8 cellular contexts compared by ENCODE assay signal in the genomic region with DNA sequence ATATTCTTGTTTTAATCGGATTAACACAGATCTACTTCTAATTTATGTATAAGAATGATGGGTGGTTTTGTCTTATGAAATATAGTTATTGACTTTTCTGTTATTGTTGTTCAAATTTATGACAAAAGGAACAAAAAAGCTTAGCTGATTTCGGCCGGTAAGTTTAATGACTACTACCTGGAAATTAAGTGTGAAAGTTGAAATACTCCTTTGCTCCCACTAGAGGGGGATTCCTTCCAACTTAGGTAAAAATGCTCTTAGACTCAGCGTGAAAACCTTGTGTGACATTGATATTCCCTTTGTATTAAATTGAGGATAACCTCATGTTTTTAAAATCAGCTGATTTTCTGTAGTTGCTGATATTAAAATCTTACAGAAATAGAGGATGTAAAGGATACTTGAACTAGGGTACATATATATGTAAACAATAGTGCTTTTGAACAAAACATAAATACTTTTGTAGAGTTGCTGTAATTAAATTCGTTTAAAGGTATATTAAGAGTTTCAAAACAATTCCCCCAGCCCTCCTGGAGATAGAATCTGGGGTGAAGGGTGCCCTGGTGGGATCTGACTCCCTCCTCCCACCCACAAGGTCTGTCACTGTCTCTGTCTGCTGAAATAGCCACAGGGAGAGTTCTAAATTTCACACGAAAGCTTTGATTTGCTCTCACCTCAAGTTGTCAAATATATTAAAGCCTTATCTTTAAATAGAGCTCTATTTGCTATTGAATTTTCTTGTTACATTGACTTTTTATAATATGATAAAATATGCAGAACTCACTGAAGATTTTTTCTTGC.
DNase-seq lines count a peak whose midpoint lies in the region; ATAC-seq and TF ChIP-seq lines count a peak whose summit lies in the region.

No MANE protein-coding gene starts in this region.

- peaks cover 23% of the 10 kb centered on the region for H3K4me1 Mint-ChIP-seq in activated CD4-positive, alpha-beta T cell treated with anti-CD3 and anti-CD28 coated beads, Interleukin-2, amount 10 ng/mL, durations not matched to agents 7 days and 5 days

- H3K27me3 ChIP-seq in esophagus muscularis mucosa (no peaks in the 10 kb centered on the region), ovary (no peaks in the 10 kb centered on the region)

- TF ChIP-seq EP300 in esophagus muscularis mucosa (IDR thresholded peaks at IDR 0.05) (no peak), ovary (IDR thresholded peaks at IDR 0.05) (no peak)

- no peaks in the 10 kb centered on the region for H3K9me3 ChIP-seq in esophagus muscularis mucosa
- H3K9me3 ChIP-seq in ovary = no peaks in the 10 kb centered on the region

- H3K36me3 ChIP-seq in esophagus muscularis mucosa (no peaks in the 10 kb centered on the region), ovary (no peaks in the 10 kb centered on the region)

- CTCF ChIA-PET in activated CD4-positive, alpha-beta T cell treated with anti-CD3 and anti-CD28 coated beads, Interleukin-2, amount 10 ng/mL, durations not matched to agents 7 days and 5 days (lab: Charles Lee) = interaction anchor here (0.8 to 1.5 kb wide), 4 partner anchors 8 to 1812 kb away, joined by 3 to 5 read pairs (median 4); no protein-coding TSS in a partner anchor

- H3K27ac Mint-ChIP-seq in activated CD4-positive, alpha-beta T cell treated with anti-CD3 and anti-CD28 coated beads, Interleukin-2, amount 10 ng/mL, durations not matched to agents 7 days and 5 days = peak overlapping the region; percentile 3

- intact Hi-C loops in esophagus muscularis mucosa (cut with DNase I) (loop anchor here (5.0 kb wide), 2 partner anchors 148 to 238 kb away; no protein-coding TSS in a partner anchor), ovary (cut with DNase I) (loop anchor here in 3 of 4 donors (5.0 to 10.0 kb wide), 3 partner anchors 148 to 240 kb away; no protein-coding TSS in a partner anchor)

- H3K36me3 Mint-ChIP-seq in activated CD4-positive, alpha-beta T cell treated with anti-CD3 and anti-CD28 coated beads, Interleukin-2, amount 10 ng/mL, durations not matched to agents 7 days and 5 days (ENCODE audit: low read depth) = peaks cover under 1% of the 10 kb centered on the region

- H3K4me1 ChIP-seq in esophagus muscularis mucosa (peaks cover 29 to 50% (median 49%) of the 10 kb centered on the region in 4 donors), ovary (ENCODE audit: insufficient read depth) (peaks cover 2% of the 10 kb centered on the region)

- WGBS in esophagus muscularis mucosa = 32% methylated on average over 6 of the region's 6 CpGs
- 25 to 30% (median 27%) methylated on average over 6 of the region's 6 CpGs for WGBS in ovary, 3 donors

- no peaks in the 10 kb centered on the region for H3K27me3 Mint-ChIP-seq in activated CD4-positive, alpha-beta T cell treated with anti-CD3 and anti-CD28 coated beads, Interleukin-2, amount 10 ng/mL, durations not matched to agents 7 days and 5 days

- H3K4me3 Mint-ChIP-seq in activated CD4-positive, alpha-beta T cell treated with anti-CD3 and anti-CD28 coated beads, Interleukin-2, amount 10 ng/mL, durations not matched to agents 7 days and 5 days = peak overlapping the region; percentile 40

- H3K4me3 ChIP-seq in esophagus muscularis mucosa (no peak overlapping the region), ovary (no peak overlapping the region)

- DNase-seq in activated CD4-positive, alpha-beta T cell treated with anti-CD3 and anti-CD28 coated beads, Interleukin-2, amount 10 ng/mL, durations not matched to agents 7 days and 5 days = no peak
- no peak for DNase-seq in activated CD4-positive, alpha-beta T cell treated with anti-CD3 and anti-CD28 coated beads for 1 hour
- DNase-seq in M059J (ENCODE audit: low read depth) (peak; percentile 70), SW480 (ENCODE audit: low spot score) (peak; percentile 49), esophagus muscularis mucosa (ENCODE audit: extremely low spot score) (no peak), ovary (no peak)

- H3K9me3 Mint-ChIP-seq in activated CD4-positive, alpha-beta T cell treated with anti-CD3 and anti-CD28 coated beads, Interleukin-2, amount 10 ng/mL, durations not matched to agents 7 days and 5 days = no peaks in the 10 kb centered on the region

- TF ChIP-seq CTCF in esophagus muscularis mucosa (IDR thresholded peaks at IDR 0.05) = peak; percentile 62 to 71 (median 65)
- peak; percentile 21 to 70 (median 68) for TF ChIP-seq CTCF in ovary (IDR thresholded peaks at IDR 0.05)

- no peak for TF ChIP-seq POLR2A in esophagus muscularis mucosa (IDR thresholded peaks at IDR 0.05; ENCODE audit: low read depth)
- TF ChIP-seq POLR2A in ovary (IDR thresholded peaks at IDR 0.05) = no peak

- POLR2A ChIA-PET in activated CD4-positive, alpha-beta T cell treated with anti-CD3 and anti-CD28 coated beads, Interleukin-2, amount 10 ng/mL, durations not matched to agents 7 days and 5 days (lab: Charles Lee) = interaction anchor here (1.2 kb wide), 1 partner anchor 20 kb away, joined by 3 read pairs; no protein-coding TSS in a partner anchor

- H3K27ac ChIP-seq in esophagus muscularis mucosa (replicated peaks in 1 of 4) = peak overlapping the region in 2 of 4 donors; percentile 49 to 58
- H3K27ac ChIP-seq in ovary = no peak overlapping the region

- ATAC-seq in GM21528 (IDR thresholded peaks at IDR 0.05; ENCODE audit: low FRiP score, unreplicated experiment) (no peak), HG03571 (IDR thresholded peaks at IDR 0.05; ENCODE audit: unreplicated experiment) (no peak)

Comparison
In these comparisons a context has a peak if more than half of its experiments do, and no peak if none do; other contexts are left out.
1. DNase-seq: peak in M059J (single experiment) and SW480 (single experiment); none in activated CD4-positive, alpha-beta T cell treated with anti-CD3 and anti-CD28 coated beads, Interleukin-2, amount 10 ng/mL, durations not matched to agents 7 days and 5 days (single experiment), activated CD4-positive, alpha-beta T cell treated with anti-CD3 and anti-CD28 coated beads for 1 hour (single experiment), esophagus muscularis mucosa (single experiment) and ovary (0 of 5).